8 cellular contexts compared by ENCODE assay signal in the genomic region with DNA sequence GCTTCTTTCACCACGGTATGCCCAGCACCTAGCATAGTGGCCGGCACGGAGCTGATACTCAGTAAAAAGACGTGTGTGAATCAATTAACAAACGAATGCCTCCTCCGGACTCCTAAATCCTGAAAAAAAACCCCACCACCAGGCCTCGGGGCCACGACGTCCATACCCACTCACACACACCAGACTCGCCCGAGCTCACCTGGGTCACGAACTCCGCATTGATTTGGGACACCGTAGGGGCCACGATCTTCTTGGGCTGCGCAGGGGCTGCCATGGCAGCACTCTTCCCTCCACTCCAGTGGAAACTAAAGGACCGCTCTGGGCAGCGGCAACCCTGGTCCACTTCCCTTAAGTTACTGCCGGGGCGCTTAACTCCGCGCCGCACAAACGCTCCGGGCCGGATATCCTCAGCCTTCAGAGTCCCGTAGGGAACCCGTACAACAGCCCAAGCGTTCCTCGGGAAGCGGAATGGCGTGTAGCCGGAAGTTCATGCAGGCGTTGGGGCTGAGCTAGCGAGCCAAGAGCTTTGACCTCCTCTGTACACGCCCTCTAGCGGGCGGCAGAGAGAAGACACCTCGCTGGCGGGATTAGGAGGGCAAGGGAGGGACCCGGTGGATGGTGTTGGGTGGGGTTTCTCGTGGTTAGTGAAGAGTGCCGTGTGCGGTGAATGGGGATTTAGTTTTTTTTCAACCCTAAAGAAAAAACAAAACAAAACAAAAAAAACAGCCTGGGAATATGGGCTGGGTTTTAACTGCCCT. TPM values are rescaled to one million over a fixed set of nuclear protein-coding genes. Genes with fewer than 3 reads are reported as not detected.
DNase-seq lines count a peak whose midpoint lies in the region; ATAC-seq, FAIRE-seq and TF ChIP-seq lines count a peak whose summit lies in the region.

A gene (minus strand): TSS at position 403 of the 758 bp plus-strand sequence. CDS start 129 bp downstream, at position 274.

- TF ChIP-seq EP300 in HepG2 (IDR thresholded peaks at IDR 0.05; ENCODE audit: low read depth in 2 of 2, low read length in 2 of 2) = peak; percentile 14 to 37; a peak in 1 of 4 replicates
- peak; percentile 39; the same call in 1 of the 2 replicates for TF ChIP-seq EP300 in HepG2 (CRISPR knock-in tag; IDR thresholded peaks at IDR 0.05; ENCODE audit: borderline replicate concordance)

- H3K27ac ChIP-seq in HepG2 (ENCODE audit: extremely low read length, insufficient read depth, low read length) = peak within 1 kb of the TSS; percentile 69

- peaks cover 28% of the 10 kb centered on the region for H3K4me1 ChIP-seq in HepG2 (ENCODE audit: insufficient read depth, low read length)

- ATAC-seq in GM19372 (IDR thresholded peaks at IDR 0.05; ENCODE audit: low read depth, unreplicated experiment) = peak; percentile 98
- ATAC-seq in HG03558 (IDR thresholded peaks at IDR 0.05; ENCODE audit: extremely low read depth, unreplicated experiment) = peak; percentile 94
- ATAC-seq in HepG2 = peak; percentile 99

- in situ Hi-C loops in HepG2 (cut with HindIII; ENCODE audit: extremely low pct_ligation_motif_present, low pct_unique_long_range_greater_than_20kb) = no loop called here

- peak; percentile 88 to 93 for TF ChIP-seq POLR2A in HepG2 (IDR thresholded peaks at IDR 0.05; ENCODE audit: insufficient read depth in 1 of 2, low read depth in 2 of 2, low read length in 2 of 2)

- H3K36me3 ChIP-seq in HepG2 (replicated peaks in 1 of 2; ENCODE audit: control insufficient read depth in 1 of 2, insufficient read depth in 2 of 2, low read length in 2 of 2) = no peaks in the 10 kb centered on the region; a peak in 1 of 5 replicates

- DNase-seq in CD1c-positive myeloid dendritic cell (ENCODE audit: extremely low spot score) = peak; percentile 98
- peak; percentile 95 for DNase-seq in NCI-H748 (lab: John Stamatoyannopoulos, UW; ENCODE audit: unreplicated experiment)
- DNase-seq in activated CD4-positive, alpha-beta T cell treated with anti-CD3 and anti-CD28 coated beads, Interleukin-2, amount 50 U/mL, for 1 hour = peak; percentile 87
- DNase-seq in dermis blood vessel endothelial cell = peak; percentile 99
- DNase-seq in HepG2 (ENCODE audit: low spot score) = peak; percentile 96
- DNase-seq in stimulated activated CD4-positive, alpha-beta T cell treated with anti-CD3 and anti-CD28 coated beads, Interleukin-4, amount 100 ng/mL, for 1 hour = peak; percentile 87

- H4K20me1 ChIP-seq in HepG2 (ENCODE audit: insufficient read depth, low read length) = no peaks in the 10 kb centered on the region

- H3K4me3 ChIP-seq in HepG2 (replicated peaks in 1 of 3; ENCODE audit: insufficient read depth in 1 of 3, low read depth in 2 of 3, low read length in 3 of 3) = peak within 1 kb of the TSS; percentile 85 to 94 (median 94)

- intact Hi-C loops in HepG2 (cut with micrococcal nuclease; ENCODE audit: unreplicated experiment) = loop anchor here (1.0 kb wide), 1 partner anchor 19 kb away; a partner anchor contains a TSS

- H2AFZ ChIP-seq in HepG2 (ENCODE audit: low read length) = peak within 1 kb of the TSS; percentile 61

- H3K79me2 ChIP-seq in HepG2 (ENCODE audit: insufficient read depth, low read length) = peaks cover 39% of the 10 kb centered on the region

- no peaks in the 10 kb centered on the region for H3K9me3 ChIP-seq in HepG2 (ENCODE audit: low read length)

- H3K4me2 ChIP-seq in HepG2 (ENCODE audit: low read depth, low read length) = peak within 1 kb of the TSS; percentile 80

- peak; percentile 96 for TF ChIP-seq CTCF in HepG2 (CRISPR knock-in tag; IDR thresholded peaks at IDR 0.05)

- no TSS peak for BruUV-seq in HepG2 (replicated peaks; lab: Mats Ljungman, UMichigan)

- FAIRE-seq in HepG2 (lab: Jason Lieb, UNC) = peak; percentile 76

- H3K9ac ChIP-seq in HepG2 (ENCODE audit: insufficient read depth, low read depth, low read length) = peak within 1 kb of the TSS; percentile 94

- H3K27me3 ChIP-seq in HepG2 (ENCODE audit: control insufficient read depth in 1 of 2, insufficient read depth in 2 of 2, low read length in 2 of 2) = no peaks in the 10 kb centered on the region; a peak in 1 of 5 replicates

- CTCF ChIA-PET in HepG2 (lab: Yijun Ruan, JAX; ENCODE audit: low intra/inter-chr PET ratio, low total read pairs) = no interaction called here

- 0% methylated on average over 29 of the region's 44 CpGs for WGBS in HepG2 (ENCODE audit: low lambda C conversion rate)

- POLR2A ChIA-PET in HepG2 (lab: Yijun Ruan, JAX) = interaction anchor here (0.6 to 2.2 kb wide), 7 partner anchors 11 to 868 kb away, joined by 3 to 125 read pairs (median 3); a partner anchor contains a TSS

- TF ChIP-seq RAD21 in HepG2 (CRISPR knock-in tag; IDR thresholded peaks at IDR 0.05) = 0 out of 2 replicates have a peak, but pooled peaks have one; percentile 46

TF ChIP-seq in HepG2, 621 proteins besides CTCF, POLR2A, EP300 and RAD21 (continues in another document):
- TF ChIP-seq ZNF225 (CRISPR knock-in tag; IDR thresholded peaks at IDR 0.05) (no peak), MTA3 (CRISPR knock-in tag; IDR thresholded peaks at IDR 0.05) (no peak), NR2F1 (CRISPR knock-in tag; IDR thresholded peaks at IDR 0.05) (no peak), SSRP1 (CRISPR knock-in tag; IDR thresholded peaks at IDR 0.05) (no peak), ZNF607 (CRISPR knock-in tag; IDR thresholded peaks at IDR 0.05; ENCODE audit: borderline replicate concordance) (peak; percentile 29; the same call in 1 of the 2 replicates), ZNF724P (CRISPR knock-in tag; IDR thresholded peaks at IDR 0.05; ENCODE audit: borderline replicate concordance) (no peak; the same call in 1 of the 2 replicates), FOXK2 (IDR thresholded peaks at IDR 0.05) (peak; percentile 55; the same call in 1 of the 2 replicates), HNRNPLL (IDR thresholded peaks at IDR 0.05; ENCODE audit: low read depth, low read length, poor library complexity, severe bottlenecking) (peak; percentile 85), ZFAT (CRISPR knock-in tag; conservative IDR thresholded peaks at IDR 0.05) (no peak), HDAC2 (CRISPR knock-in tag; IDR thresholded peaks at IDR 0.05) (peak; percentile 91), ZNF296 (CRISPR knock-in tag; conservative IDR thresholded peaks at IDR 0.05) (no peak), DNMT3B (CRISPR knock-in tag; conservative IDR thresholded peaks at IDR 0.05) (0 out of 2 replicates have a peak, but pooled peaks have one; percentile 51), ZNF775 (CRISPR knock-in tag; IDR thresholded peaks at IDR 0.05; ENCODE audit: borderline replicate concordance) (no peak)
- TF ChIP-seq, protein P1, sequence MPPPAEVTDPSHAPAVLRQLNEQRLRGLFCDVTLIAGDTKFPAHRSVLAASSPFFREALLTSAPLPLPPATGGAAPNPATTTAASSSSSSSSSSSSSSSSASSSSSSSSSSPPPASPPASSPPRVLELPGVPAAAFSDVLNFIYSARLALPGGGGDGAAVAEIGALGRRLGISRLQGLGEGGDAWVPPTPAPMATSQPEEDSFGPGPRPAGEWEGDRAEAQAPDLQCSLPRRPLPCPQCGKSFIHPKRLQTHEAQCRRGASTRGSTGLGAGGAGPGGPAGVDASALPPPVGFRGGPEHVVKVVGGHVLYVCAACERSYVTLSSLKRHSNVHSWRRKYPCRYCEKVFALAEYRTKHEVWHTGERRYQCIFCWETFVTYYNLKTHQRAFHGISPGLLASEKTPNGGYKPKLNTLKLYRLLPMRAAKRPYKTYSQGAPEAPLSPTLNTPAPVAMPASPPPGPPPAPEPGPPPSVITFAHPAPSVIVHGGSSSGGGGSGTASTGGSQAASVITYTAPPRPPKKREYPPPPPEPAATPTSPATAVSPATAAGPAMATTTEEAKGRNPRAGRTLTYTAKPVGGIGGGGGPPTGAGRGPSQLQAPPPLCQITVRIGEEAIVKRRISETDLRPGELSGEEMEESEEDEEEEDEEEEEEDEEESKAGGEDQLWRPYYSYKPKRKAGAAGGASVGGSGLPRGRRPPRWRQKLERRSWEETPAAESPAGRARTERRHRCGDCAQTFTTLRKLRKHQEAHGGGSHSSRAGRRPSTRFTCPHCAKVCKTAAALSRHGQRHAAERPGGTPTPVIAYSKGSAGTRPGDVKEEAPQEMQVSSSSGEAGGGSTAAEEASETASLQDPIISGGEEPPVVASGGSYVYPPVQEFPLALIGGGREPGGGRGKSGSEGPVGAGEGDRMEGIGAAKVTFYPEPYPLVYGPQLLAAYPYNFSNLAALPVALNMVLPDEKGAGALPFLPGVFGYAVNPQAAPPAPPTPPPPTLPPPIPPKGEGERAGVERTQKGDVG (CRISPR knock-in tag; IDR thresholded peaks at IDR 0.05; ENCODE audit: borderline replicate concordance) = no peak

RNA-seq across cellular contexts. Expression of the gene that starts here (rescaled TPM):
- total RNA-seq in dermis blood vessel endothelial cell = 30.0 and 36.7 TPM in 2 replicates
- total RNA-seq in HepG2 (2016; rRNA removed; fragmentation: Illumina TruSeq; extraction: Trizol) = 31.3 and 46.0 TPM in 2 replicates
- 4.8 and 5.6 TPM in 2 replicates for total RNA-seq in HepG2 (2016; cell fraction: cytosol; rRNA removed; fragmentation: Illumina TruSeq; extraction: Trizol; ENCODE audit: low read depth)
- total RNA-seq in HepG2 (2016; cell fraction: insoluble cytoplasmic fraction; rRNA removed; fragmentation: Illumina TruSeq; extraction: Trizol) = 29.2 and 45.4 TPM in 2 replicates
- 5.0 and 6.5 TPM in 2 replicates for total RNA-seq in HepG2 (2016; cell fraction: membrane; rRNA removed; fragmentation: Illumina TruSeq; extraction: Trizol)
- 32.4 and 35.0 TPM in 2 replicates for total RNA-seq in HepG2 (2016; cell fraction: nucleus; rRNA removed; fragmentation: Illumina TruSeq; extraction: Trizol)
- polyA plus RNA-seq in HepG2 (2011; rRNA removed) = 13.8 and 18.7 TPM in 2 replicates
- polyA plus RNA-seq in HepG2 (2011; cell fraction: cytosol; rRNA removed) = 6.9 and 13.7 TPM in 2 replicates
- 8.2 and 9.9 TPM in 2 replicates for polyA plus RNA-seq in HepG2 (2011; cell fraction: nucleus; rRNA removed)
- polyA plus RNA-seq in HepG2 (2012) = 7.2 and 9.3 TPM in 2 replicates
- polyA plus RNA-seq in HepG2 (2016; cell fraction: cytosol; fragmentation: Illumina TruSeq; extraction: Trizol; ENCODE audit: low read depth) = 1.4 and 1.9 TPM in 2 replicates
- 49.6 and 49.8 TPM in 2 replicates for polyA plus RNA-seq in HepG2 (2016; cell fraction: insoluble cytoplasmic fraction; fragmentation: Illumina TruSeq; extraction: Trizol; ENCODE audit: low read depth)
- 3.0 and 4.2 TPM in 2 replicates for polyA plus RNA-seq in HepG2 (2016; cell fraction: membrane; fragmentation: Illumina TruSeq; extraction: Trizol; ENCODE audit: low read depth)
- polyA plus RNA-seq in HepG2 (2016; cell fraction: nucleus; fragmentation: Illumina TruSeq; extraction: Trizol; ENCODE audit: insufficient read depth, low read depth) = 33.5 and 34.1 TPM in 2 replicates
- 11.6 and 36.2 TPM in 2 replicates for polyA minus RNA-seq in HepG2 (2011; rRNA and poly(A)+ RNA removed; ENCODE audit: low replicate concordance)
- polyA minus RNA-seq in HepG2 (2011; cell fraction: cytosol; rRNA and poly(A)+ RNA removed) = 16.1 and 16.7 TPM in 2 replicates
- polyA minus RNA-seq in HepG2 (2011; cell fraction: nucleus; rRNA and poly(A)+ RNA removed) = 62.4 and 70.9 TPM in 2 replicates

Comparison
In these comparisons a context has a peak if more than half of its experiments do, and no peak if none do; other contexts are left out.
1. Peak in every context shown above with its lines: DNase-seq, ATAC-seq, H3K4me3 ChIP-seq and H3K27ac ChIP-seq.